In the genomic region with DNA sequence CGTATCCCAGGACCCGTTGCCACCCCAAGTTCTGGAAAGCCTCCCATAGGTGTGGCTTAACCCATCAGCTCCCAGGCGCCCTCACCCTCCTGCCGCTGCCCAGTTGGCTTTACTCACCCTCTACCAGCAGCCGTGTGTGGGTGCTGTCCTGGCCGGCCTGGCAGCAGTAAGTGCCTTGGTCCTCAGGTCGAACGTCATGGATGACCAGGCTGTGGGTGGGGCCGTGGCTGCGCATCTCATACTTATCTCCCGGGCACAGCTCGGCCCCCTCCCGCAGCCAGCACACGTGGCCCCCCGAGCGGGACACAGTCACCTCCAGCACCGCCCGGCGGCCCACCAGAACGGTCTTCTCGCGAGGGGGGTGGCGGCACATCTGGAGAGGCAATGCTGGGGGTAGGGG, we compare ENCODE assay signal across 11 cellular contexts. TPM values are rescaled to one million over a fixed set of nuclear protein-coding genes. Genes with fewer than 3 reads are reported as not detected.
A peak's percentile ranks its signal among the peaks of the same experiment; 100 is the strongest.
DNase-seq lines count a peak whose midpoint lies in the region; ATAC-seq and TF ChIP-seq lines count a peak whose summit lies in the region.
"Had no signal": no experiment of that assay in that cellular context is flagged by ENCODE, and none has a peak within 500 bp of the region (broad histone marks: within the 10 kb centered on the region; RNA-seq: fewer than 3 reads in every experiment).

No MANE protein-coding gene starts in this region.

- H3K36me3 ChIP-seq in PC-9 (ENCODE audit: low read depth): no peaks in the 10 kb centered on the region
- H3K36me3 ChIP-seq: upper lobe of left lung had no signal

- no peaks in the 10 kb centered on the region for H3K27me3 ChIP-seq in PC-9 (ENCODE audit: insufficient read depth, low read depth)

- H4K20me1 ChIP-seq in PC-9 (ENCODE audit: insufficient read depth): no peaks in the 10 kb centered on the region

- in situ Hi-C loops in G401 (cut with HindIII; ENCODE audit: low sequenced_read_pairs): no loop called here

- no peaks in the 10 kb centered on the region for H3K4me1 ChIP-seq in PC-9 (replicated peaks; ENCODE audit: insufficient read depth)

- H3K79me2 ChIP-seq in PC-9 (ENCODE audit: low read depth): no peaks in the 10 kb centered on the region

- TF ChIP-seq CTCF in PC-9 (conservative IDR thresholded peaks at IDR 0.05): no peak

- POLR2A ChIA-PET in PC-9 (lab: Charles Lee; ENCODE audit: unreplicated experiment): no interaction called here

- no peaks in the 10 kb centered on the region for H3K9me3 ChIP-seq in PC-9 (ENCODE audit: insufficient read depth, low read depth)
- H3K9me3 ChIP-seq: upper lobe of left lung had no signal

- no peak for ATAC-seq in HG02588 (IDR thresholded peaks at IDR 0.05; ENCODE audit: unreplicated experiment)
- no peak for ATAC-seq in HG03045 (IDR thresholded peaks at IDR 0.05; ENCODE audit: unreplicated experiment)

- CTCF ChIA-PET in PC-9 (lab: Charles Lee): interaction anchor here (0.8 kb wide), 1 partner anchor 1208 kb away, joined by 13 read pairs; no protein-coding TSS in a partner anchor

- peak overlapping the region; percentile 88 for H3K4me2 ChIP-seq in PC-9

- DNase-seq in G401 (ENCODE audit: low spot score) (peak; percentile 53), PC-9 (no peak), fibroblast of peridontal ligament (ENCODE audit: extremely low read depth) (peak; percentile 37), retina (peak; percentile 44), GOT3 (lab: John Stamatoyannopoulos, UW) (no peak)
- no peak for DNase-seq in activated naive CD4-positive, alpha-beta T cell treated with anti-CD3 and anti-CD28 coated beads, Interleukin-2, amount 50 U/mL, for 16 hours
- DNase-seq: Karpas-422 had no signal

- no peaks in the 10 kb centered on the region for H3F3A ChIP-seq in PC-9 (ENCODE audit: insufficient read depth, low read depth)

- H3K9me2 ChIP-seq in PC-9 (ENCODE audit: insufficient read depth): no peaks in the 10 kb centered on the region

- intact Hi-C loops in PC-9 (cut with micrococcal nuclease; ENCODE audit: unreplicated experiment): no loop called here

- no TSS peak for BruUV-seq in PC-9 (replicated peaks; lab: Mats Ljungman, UMichigan)

- no peak overlapping the region for H2AFZ ChIP-seq in PC-9

- no peak overlapping the region for H3K27ac ChIP-seq in PC-9

- H3K4me3 ChIP-seq in PC-9: no peak overlapping the region

RNA-seq across cellular contexts. Expression of a gene that starts 7.6 kb away (rescaled TPM):
- total RNA-seq in G401 (2014; rRNA removed; shearing (Covaris generic)): 9.0 and 11.1 TPM in 2 replicates
- 3.6 and 5.8 TPM in 2 replicates for total RNA-seq in PC-9 (2021)
- total RNA-seq: dermis microvascular lymphatic vessel endothelial cell had no signal

RNA-seq across cellular contexts. Expression of a gene that starts 7.8 kb away (rescaled TPM):
- total RNA-seq in G401 (2014; rRNA removed; shearing (Covaris generic)): 87.3 and 89.2 TPM in 2 replicates
- total RNA-seq in PC-9 (2021): 78.2 and 89.7 TPM in 2 replicates

RNA-seq across cellular contexts. Expression of a gene that starts 19.9 kb away (rescaled TPM):
- total RNA-seq in G401 (2014; rRNA removed; shearing (Covaris generic)): 106 and 117 TPM in 2 replicates
- 110 and 161 TPM in 2 replicates for total RNA-seq in PC-9 (2021)

RNA-seq across cellular contexts. Expression of a gene that starts 20.7 kb away (rescaled TPM):
- 1.3 TPM in 1 of 2 replicates, not detected in the other for total RNA-seq in G401 (2014; rRNA removed; shearing (Covaris generic))
- total RNA-seq in PC-9 (2021): 5.2 and 9.1 TPM in 2 replicates
- total RNA-seq: dermis microvascular lymphatic vessel endothelial cell had no signal

RNA-seq across cellular contexts. Expression of a gene that starts 37.1 kb away (rescaled TPM):
- total RNA-seq in G401 (2014; rRNA removed; shearing (Covaris generic)): 0.25 TPM in 1 of 2 replicates, not detected in the other
- total RNA-seq in PC-9 (2021): 0.22 and 0.30 TPM in 2 replicates
- total RNA-seq: dermis microvascular lymphatic vessel endothelial cell had no signal

Comparison
In these comparisons a context has a peak if more than half of its experiments do, and no peak if none do; other contexts are left out.
1. DNase-seq: peak in G401 (single experiment), fibroblast of peridontal ligament (single experiment) and retina (single experiment); none in PC-9 (0 of 2), GOT3 (single experiment) and activated naive CD4-positive, alpha-beta T cell treated with anti-CD3 and anti-CD28 coated beads, Interleukin-2, amount 50 U/mL, for 16 hours (single experiment).